ENCODE assay signal across 8 cellular contexts in genomic region chr2:173962036-173962435, GRCh38. TPM values are rescaled to one million over a fixed set of nuclear protein-coding genes. Genes with fewer than 3 reads are reported as not detected.
DNase-seq lines count a peak whose midpoint lies in the region; ATAC-seq and TF ChIP-seq lines count a peak whose summit lies in the region.

No MANE protein-coding gene starts in this region.

- no peak overlapping the region for H4K91ac ChIP-seq in H9 (ENCODE audit: insufficient read length, low read depth, low read length)

- H3K23ac ChIP-seq in H9 (ENCODE audit: insufficient read length, low read depth, low read length), result no peak overlapping the region

- TF ChIP-seq CTCF in H9 (conservative IDR thresholded peaks at IDR 0.05) (no peak), liver (IDR thresholded peaks at IDR 0.05; ENCODE audit: low read depth, low read length, missing input control) (no peak), GM13976 (IDR thresholded peaks at IDR 0.05; ENCODE audit: borderline replicate concordance, control extremely low read depth, extremely low read depth, insufficient read depth, missing control alignments) (no peak)

- no peak for TF ChIP-seq RAD21 in liver (IDR thresholded peaks at IDR 0.05)

- H3K56ac ChIP-seq in H9 (ENCODE audit: insufficient read length, low read depth, low read length), result no peak overlapping the region

- no peak overlapping the region for H3T11ph ChIP-seq in H9 (ENCODE audit: low read length)

- H3K4me3 ChIP-seq in ACC112 (ENCODE audit: low read depth, low read length) (peak overlapping the region; percentile 79), liver (ENCODE audit: low read depth in 1 of 3, low read length in 3 of 3) (peak overlapping the region in 2 of 3 donors; percentile 18 to 97)

- no peak for ATAC-seq in GM21619 (IDR thresholded peaks at IDR 0.05; ENCODE audit: unreplicated experiment)

- no peak overlapping the region for H4K8ac ChIP-seq in H9 (replicated peaks; ENCODE audit: insufficient read length, low read depth, low read length)

- H3K4me1 ChIP-seq in ACC112 (ENCODE audit: control insufficient read depth, insufficient read depth, low read length, unreplicated experiment) (peaks cover 34% of the 10 kb centered on the region), H9 (ENCODE audit: insufficient read depth, low read length) (peaks cover 3% of the 10 kb centered on the region; the same call in 1 of the 2 replicates), liver (ENCODE audit: control insufficient read depth in 4 of 4, insufficient read depth in 4 of 4, low read length in 3 of 4) (peaks cover 5 to 48% (median 31%) of the 10 kb centered on the region in 4 donors)

- H3K27me3 ChIP-seq in ACC112 (ENCODE audit: insufficient read depth, low read length), result no peaks in the 10 kb centered on the region
- H3K27me3 ChIP-seq in H9 (ENCODE audit: insufficient read depth, low read length), result no peaks in the 10 kb centered on the region
- no peaks in the 10 kb centered on the region for H3K27me3 ChIP-seq in liver (ENCODE audit: control insufficient read depth in 4 of 4, insufficient read depth in 4 of 4, low read length in 3 of 4)

- no peak overlapping the region for H2BK20ac ChIP-seq in H9 (ENCODE audit: low read depth, low read length, poor library complexity, severe bottlenecking)

- in situ Hi-C loops in GM13976 (cut with MboI; ENCODE audit: low sequenced_read_pairs, unreplicated experiment), result no loop called here

- peak overlapping the region in 1 of 3 experiments; percentile 30; a peak in 2 of 7 replicates for H3K27ac Mint-ChIP-seq in H9
- H3K27ac Mint-ChIP-seq in activated T-helper 2 cell treated with anti-CD3 and anti-CD28 coated beads, Interferon-gamma antibody, Interleukin-2, Interleukin-4, amounts not matched to agents 10 μg/mL and 5 μg/mL and 100 μg/mL, durations not matched to agents 14 hours and 24 hours and 36 hours, result peak overlapping the region; percentile 91

- no peak for DNase-seq in H9
- no peak for DNase-seq in activated T-helper 2 cell treated with anti-CD3 and anti-CD28 coated beads, Interferon-gamma antibody, Interleukin-2, Interleukin-4, amounts not matched to agents 10 μg/mL and 5 μg/mL and 100 μg/mL, durations not matched to agents 14 hours and 24 hours and 36 hours (ENCODE audit: low spot score)
- DNase-seq in GM13976 (ENCODE audit: low spot score), result no peak
- DNase-seq in stimulated activated CD8-positive, alpha-beta memory T cell treated with anti-CD3 and anti-CD28 coated beads, Interleukin-4, amount 100 ng/mL, for 48 hours, result no peak
- no peak for DNase-seq in NCI-H2196 treated with DMSO at 0.1 percent for 48 hours (lab: John Stamatoyannopoulos, UW; ENCODE audit: unreplicated experiment)

- H3K4me2 ChIP-seq in H9 (ENCODE audit: insufficient read depth, insufficient read length, low read length), result peak overlapping the region; percentile 88

- no CpG with 5 or more reads among the region's 1 CpG for WGBS in H9 (ENCODE audit: extremely low coverage, insufficient read length, low lambda C conversion rate)
- WGBS in liver, result 41% methylated on average over 1 of the region's 1 CpG

- H2AFZ ChIP-seq in ACC112 (ENCODE audit: low read length, unreplicated experiment) (no peak overlapping the region), H9 (ENCODE audit: low read length) (no peak overlapping the region)

- no peak overlapping the region for H4K5ac ChIP-seq in H9 (ENCODE audit: insufficient read length, low read depth, low read length)

- H3K79me2 ChIP-seq in ACC112 (ENCODE audit: control insufficient read depth, insufficient read depth, low read length, unreplicated experiment), result peaks cover 71% of the 10 kb centered on the region
- peaks cover 36% of the 10 kb centered on the region for H3K79me2 ChIP-seq in H9 (ENCODE audit: insufficient read depth, low read length)

- no peak overlapping the region for H3K18ac ChIP-seq in H9 (ENCODE audit: insufficient read length, low read depth, low read length)

- H3K14ac ChIP-seq in H9 (ENCODE audit: insufficient read depth, low read length), result no peak overlapping the region

- H3K4me3 Mint-ChIP-seq in H9, result peak overlapping the region; percentile 84 to 91
- peak overlapping the region; percentile 99 for H3K4me3 Mint-ChIP-seq in activated T-helper 2 cell treated with anti-CD3 and anti-CD28 coated beads, Interferon-gamma antibody, Interleukin-2, Interleukin-4, amounts not matched to agents 10 μg/mL and 5 μg/mL and 100 μg/mL, durations not matched to agents 14 hours and 24 hours and 36 hours (ENCODE audit: low read depth)

- intact Hi-C loops in activated T-helper 2 cell treated with anti-CD3 and anti-CD28 coated beads, Interferon-gamma antibody, Interleukin-2, Interleukin-4, amounts not matched to agents 10 μg/mL and 5 μg/mL and 100 μg/mL, durations not matched to agents 14 hours and 24 hours and 36 hours (cut with micrococcal nuclease), result loop anchor here (2.0 to 10.0 kb wide), 9 partner anchors 19 to 827 kb away; partner anchors contain the start of genes CDCA7, GPR155, OLA1 and SCRN3

- H2AK5ac ChIP-seq in H9 (ENCODE audit: insufficient read length, low read length), result no peak overlapping the region

- no peak overlapping the region for H2BK5ac ChIP-seq in H9 (ENCODE audit: insufficient read length, low read length)

- peaks cover 17% of the 10 kb centered on the region for H3K36me3 ChIP-seq in ACC112 (ENCODE audit: insufficient read depth, low read length)
- no peaks in the 10 kb centered on the region for H3K36me3 ChIP-seq in liver (ENCODE audit: control insufficient read depth in 4 of 4, insufficient read depth in 3 of 4, low read depth in 1 of 4, low read length in 3 of 4)

- H3K36me3 Mint-ChIP-seq in H9 (ENCODE audit: insufficient read depth in 1 of 3, low read depth in 3 of 3), result peaks cover 22 to 33% (median 23%) of the 10 kb centered on the region in 3 experiments
- H3K36me3 Mint-ChIP-seq in activated T-helper 2 cell treated with anti-CD3 and anti-CD28 coated beads, Interferon-gamma antibody, Interleukin-2, Interleukin-4, amounts not matched to agents 10 μg/mL and 5 μg/mL and 100 μg/mL, durations not matched to agents 14 hours and 24 hours and 36 hours (ENCODE audit: low read depth), result peaks cover 50% of the 10 kb centered on the region

- no peak overlapping the region for H2BK120ac ChIP-seq in H9 (ENCODE audit: low read depth, low read length, poor library complexity, severe bottlenecking)

- no peak overlapping the region for H2BK15ac ChIP-seq in H9 (ENCODE audit: low read depth, low read length)

- no peaks in the 10 kb centered on the region for H3K9me3 ChIP-seq in H9 (ENCODE audit: control insufficient read depth, low read depth, low read length)
- no peaks in the 10 kb centered on the region for H3K9me3 ChIP-seq in liver (ENCODE audit: control insufficient read depth in 4 of 4, low read length in 3 of 4)

- no peak overlapping the region for H3K9ac ChIP-seq in H9 (ENCODE audit: extremely low read depth, insufficient read length, low read length)
- peak overlapping the region; percentile 20 to 87 for H3K9ac ChIP-seq in liver (ENCODE audit: low read depth in 1 of 2, low read length in 2 of 2)

- H2BK12ac ChIP-seq in H9 (ENCODE audit: insufficient read length, low read depth, low read length), result no peak overlapping the region

- H4K20me1 ChIP-seq in H9 (ENCODE audit: control insufficient read depth, insufficient read depth, insufficient read length), result no peaks in the 10 kb centered on the region

- peaks cover 42 to 57% of the 10 kb centered on the region in 2 experiments for H3K4me1 Mint-ChIP-seq in H9
- peaks cover 57% of the 10 kb centered on the region for H3K4me1 Mint-ChIP-seq in activated T-helper 2 cell treated with anti-CD3 and anti-CD28 coated beads, Interferon-gamma antibody, Interleukin-2, Interleukin-4, amounts not matched to agents 10 μg/mL and 5 μg/mL and 100 μg/mL, durations not matched to agents 14 hours and 24 hours and 36 hours (ENCODE audit: low read depth)

- H3K79me1 ChIP-seq in H9 (ENCODE audit: insufficient read depth, low read depth, low read length, poor library complexity, severe bottlenecking), result no peaks in the 10 kb centered on the region

- H3K9me3 Mint-ChIP-seq in H9, result peaks cover 0 to 6% of the 10 kb centered on the region in 2 experiments; a peak in 1 of 5 replicates
- H3K9me3 Mint-ChIP-seq in activated T-helper 2 cell treated with anti-CD3 and anti-CD28 coated beads, Interferon-gamma antibody, Interleukin-2, Interleukin-4, amounts not matched to agents 10 μg/mL and 5 μg/mL and 100 μg/mL, durations not matched to agents 14 hours and 24 hours and 36 hours, result no peaks in the 10 kb centered on the region

- H3K27me3 Mint-ChIP-seq in H9 (ENCODE audit: low read depth), result no peaks in the 10 kb centered on the region
- H3K27me3 Mint-ChIP-seq in activated T-helper 2 cell treated with anti-CD3 and anti-CD28 coated beads, Interferon-gamma antibody, Interleukin-2, Interleukin-4, amounts not matched to agents 10 μg/mL and 5 μg/mL and 100 μg/mL, durations not matched to agents 14 hours and 24 hours and 36 hours (ENCODE audit: low read depth), result no peaks in the 10 kb centered on the region

- H3K4ac ChIP-seq in H9 (ENCODE audit: low read depth, low read length), result no peak overlapping the region

- H3K23me2 ChIP-seq in H9 (ENCODE audit: insufficient read length, low read depth, low read length, poor library complexity, severe bottlenecking), result peaks cover 6% of the 10 kb centered on the region

- peak overlapping the region; percentile 97 for H3K27ac ChIP-seq in ACC112 (ENCODE audit: low read depth, low read length)
- no peak overlapping the region for H3K27ac ChIP-seq in H9 (ENCODE audit: insufficient read length, low read depth, low read length)
- peak overlapping the region; percentile 15 to 33 for H3K27ac ChIP-seq in liver (ENCODE audit: low read depth in 1 of 2, low read length in 2 of 2)

TF ChIP-seq in liver, 16 proteins besides CTCF, POLR2A, EP300 and RAD21 (continues in another document):
- no peak for TF ChIP-seq RXRA (IDR thresholded peaks at IDR 0.05)
- TF ChIP-seq YY1 (IDR thresholded peaks at IDR 0.05), result no peak

RNA-seq across cellular contexts. Expression of gene SP3, which starts 3.1 kb away (rescaled TPM):
- total RNA-seq in H9 (2021), result 86.3 and 87.6 TPM in 2 replicates
- total RNA-seq in activated T-helper 2 cell treated with anti-CD3 and anti-CD28 coated beads, Interferon-gamma antibody, Interleukin-2, Interleukin-4, amounts not matched to agents 10 μg/mL and 5 μg/mL and 100 μg/mL, durations not matched to agents 14 hours and 24 hours and 36 hours, result 104 and 105 TPM in 2 replicates
- total RNA-seq in liver, result 10 to 100 TPM; 55.4 to 83.7 TPM
- polyA plus RNA-seq in liver, result 10 to 100 TPM in 1 of 2 donors, 1 to 10 TPM in 1; 10.0 to 11.0 TPM
